ENCODE assay signal across 9 cellular contexts in the genomic region with DNA sequence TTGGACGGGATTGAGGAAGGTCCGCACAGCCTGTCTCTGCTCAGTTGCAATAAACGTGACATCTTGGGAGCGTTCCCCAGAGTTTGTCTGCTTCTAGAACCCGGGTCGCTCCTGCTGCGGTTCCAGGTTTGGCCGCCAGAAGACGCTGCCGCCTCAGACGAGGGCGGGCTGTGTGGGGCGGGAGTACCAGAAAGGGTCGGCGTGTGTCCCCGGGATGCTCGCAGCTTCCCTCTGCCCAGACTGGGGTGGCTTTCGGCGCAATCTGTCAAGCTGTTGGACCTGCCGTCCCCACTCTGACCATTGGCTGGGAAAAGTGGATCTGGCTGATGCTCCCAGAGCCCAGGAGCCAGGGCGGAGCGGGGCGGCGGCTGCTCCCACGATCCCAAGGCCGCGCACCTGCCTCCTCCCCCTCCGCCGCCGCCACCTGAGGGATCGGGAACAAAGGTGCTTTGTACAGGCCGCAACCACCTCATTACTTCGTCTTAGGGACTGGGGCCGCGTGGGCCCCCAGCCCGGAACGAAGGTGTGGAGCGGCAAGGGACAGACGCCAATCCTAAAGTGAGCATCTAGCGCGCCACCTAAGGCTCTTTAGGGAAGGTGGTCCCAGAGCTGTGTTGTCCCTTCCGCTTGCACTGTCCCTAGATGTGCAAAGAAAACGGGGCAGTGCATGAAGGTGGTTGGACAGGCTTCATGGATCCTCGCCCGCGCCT. TPM values are rescaled to one million over a fixed set of nuclear protein-coding genes. Genes with fewer than 3 reads are reported as not detected.
DNase-seq lines count a peak whose midpoint lies in the region; ATAC-seq and TF ChIP-seq lines count a peak whose summit lies in the region.
"Had no signal": no experiment of that assay in that cellular context is flagged by ENCODE, and none has a peak within 500 bp of the region (broad histone marks: within the 10 kb centered on the region; RNA-seq: fewer than 3 reads in every experiment).

No MANE protein-coding gene starts in this region.

- peaks cover 0 to 26% (median 6%) of the 10 kb centered on the region in 3 donors for H3K36me3 Mint-ChIP-seq in CD8-positive, alpha-beta memory T cell

- no peak overlapping the region for H3K27ac ChIP-seq in CD8-positive, alpha-beta memory T cell (ENCODE audit: low read depth, low read length)
- H3K27ac ChIP-seq in SJCRH30, result no peak overlapping the region
- H3K27ac ChIP-seq in adrenal gland, result peak overlapping the region in 2 of 5 donors; percentile 85 to 94
- no peak overlapping the region for H3K27ac ChIP-seq in iPS-18a (ENCODE audit: low read length)

- H3K9me3 ChIP-seq in CD8-positive, alpha-beta memory T cell (ENCODE audit: low read length), result no peaks in the 10 kb centered on the region
- H3K9me3 ChIP-seq in SJCRH30 (replicated peaks), result no peaks in the 10 kb centered on the region
- no peaks in the 10 kb centered on the region for H3K9me3 ChIP-seq in adrenal gland (replicated peaks in 1 of 3)
- H3K9me3 ChIP-seq in iPS-18a (ENCODE audit: control insufficient read depth, low read depth, low read length), result no peaks in the 10 kb centered on the region

- no peaks in the 10 kb centered on the region for H3K9me3 Mint-ChIP-seq in CD8-positive, alpha-beta memory T cell

- H3K4me3 ChIP-seq in CD8-positive, alpha-beta memory T cell (ENCODE audit: low read length), result peak overlapping the region; percentile 88
- H3K4me3 ChIP-seq in SJCRH30 (peak overlapping the region; percentile 87; the same call in 1 of the 2 replicates), adrenal gland (peak overlapping the region in 1 of 4 donors; percentile 89), iPS-18a (ENCODE audit: low read length) (peak overlapping the region; percentile 89)

- TF ChIP-seq POLR2A in adrenal gland (IDR thresholded peaks at IDR 0.05), result no peak

- H3K4me1 ChIP-seq in CD8-positive, alpha-beta memory T cell (ENCODE audit: insufficient read depth, low read length), result peaks cover 34% of the 10 kb centered on the region
- H3K4me1 ChIP-seq in SJCRH30 (peaks cover 6% of the 10 kb centered on the region), adrenal gland (replicated peaks in 1 of 2) (peaks cover 11 to 36% of the 10 kb centered on the region in 2 donors), iPS-18a (ENCODE audit: control insufficient read depth, low read depth, low read length) (peaks cover 18% of the 10 kb centered on the region)

- CTCF ChIA-PET in CD8-positive, alpha-beta memory T cell (lab: Charles Lee), result interaction anchor here (0.8 to 11.7 kb wide), 11 partner anchors 13 to 108 kb away, joined by 3 to 172 read pairs (median 4); partner anchors contain the start of gene EFNA3

- peak; percentile 12 for ATAC-seq in HG02623 (IDR thresholded peaks at IDR 0.05; ENCODE audit: unreplicated experiment)
- ATAC-seq in GM21619 (IDR thresholded peaks at IDR 0.05; ENCODE audit: unreplicated experiment), result no peak

- peaks cover 23 to 39% (median 33%) of the 10 kb centered on the region in 3 donors for H3K4me1 Mint-ChIP-seq in CD8-positive, alpha-beta memory T cell

- no peaks in the 10 kb centered on the region for H3K27me3 ChIP-seq in CD8-positive, alpha-beta memory T cell (ENCODE audit: insufficient read depth, low read length, poor library complexity, severe bottlenecking)
- H3K27me3 ChIP-seq in SJCRH30 (no peaks in the 10 kb centered on the region), adrenal gland (no peaks in the 10 kb centered on the region), iPS-18a (ENCODE audit: control insufficient read depth, insufficient read depth, low read length) (peaks cover 6% of the 10 kb centered on the region)

- H3K4me3 Mint-ChIP-seq in CD8-positive, alpha-beta memory T cell, result peak overlapping the region; percentile 87 to 97 (median 91)

- POLR2A ChIA-PET in CD8-positive, alpha-beta memory T cell (lab: Charles Lee), result interaction anchor here (1.0 to 3.5 kb wide), 2 partner anchors 22 to 127 kb away, joined by 4 to 15 read pairs; partner anchors contain the start of gene PMVK

- H3K27ac Mint-ChIP-seq in CD8-positive, alpha-beta memory T cell, result peak overlapping the region in 4 of 8 donors; percentile 17 to 88 (median 80)

- H3K27me3 Mint-ChIP-seq in CD8-positive, alpha-beta memory T cell, result no peaks in the 10 kb centered on the region

- 4 to 9% (median 8%) methylated on average over 18 to 46 of the region's 46 CpGs for WGBS in adrenal gland, 4 donors

- H3K36me3 ChIP-seq in CD8-positive, alpha-beta memory T cell (ENCODE audit: insufficient read depth, low read length), result no peaks in the 10 kb centered on the region
- H3K36me3 ChIP-seq in SJCRH30, result no peaks in the 10 kb centered on the region; the same call in 1 of the 2 replicates
- H3K36me3 ChIP-seq in adrenal gland (replicated peaks in 1 of 2), result peaks cover 0 to 10% of the 10 kb centered on the region in 2 donors
- H3K36me3 ChIP-seq in iPS-18a (ENCODE audit: control insufficient read depth, low read depth, low read length), result peaks cover 9% of the 10 kb centered on the region

- intact Hi-C loops in adrenal gland (cut with DNase I), result loop anchor here in 1 of 2 donors (2.0 to 5.0 kb wide), 2 partner anchors 22 to 156 kb away; no protein-coding TSS in a partner anchor

- peak; percentile 37 to 76 (median 53) for DNase-seq in CD8-positive, alpha-beta memory T cell
- no peak for DNase-seq in SJCRH30
- DNase-seq in adrenal gland, result peak; percentile 55 to 83 (median 76)
- peak in 3 of 4 experiments; percentile 54 to 79 (median 61) for DNase-seq in stimulated activated CD4-positive, alpha-beta T cell treated with anti-CD3 and anti-CD28 coated beads, Interleukin-1b, Interleukin-23, amount 100 ng/mL, for 24 hours (ENCODE audit: low read depth in 4 of 4, low spot score in 1 of 4)
- DNase-seq in superior temporal gyrus (ENCODE audit: extremely low spot score), result no peak

- H3K9ac ChIP-seq in iPS-18a (ENCODE audit: low read length), result no peak overlapping the region

- TF ChIP-seq CTCF in adrenal gland (IDR thresholded peaks at IDR 0.05), result peak; percentile 74 to 89 (median 84)

RNA-seq across cellular contexts. Expression of gene EFNA4, which starts 0.7 kb away (rescaled TPM):
- 1 to 10 TPM; 3.4 to 3.7 TPM for total RNA-seq in CD8-positive, alpha-beta memory T cell
- 3.0 TPM for polyA plus RNA-seq in CD8-positive, alpha-beta memory T cell
- 15.3 and 17.8 TPM in 2 replicates for total RNA-seq in SJCRH30 (2014; rRNA removed; shearing (Covaris generic))
- 10 to 100 TPM in 4 of 8 donors, 1 to 10 TPM in 4; 3.5 to 25.7 (median 11.2) TPM for total RNA-seq in adrenal gland
- 10 to 100 TPM; 10.0 to 23.5 (median 12.1) TPM for polyA plus RNA-seq in adrenal gland

RNA-seq across cellular contexts. Expression of gene ADAM15, which starts 11.7 kb away (rescaled TPM):
- total RNA-seq in CD8-positive, alpha-beta memory T cell, result 10 to 100 TPM; 34.5 to 36.9 TPM
- polyA plus RNA-seq in CD8-positive, alpha-beta memory T cell, result 15.3 TPM
- total RNA-seq in SJCRH30 (2014; rRNA removed; shearing (Covaris generic)), result 16.9 and 18.3 TPM in 2 replicates
- total RNA-seq in adrenal gland, result 10 to 100 TPM; 41.9 to 84.2 (median 59.3) TPM
- polyA plus RNA-seq in adrenal gland, result 100 to 1,000 TPM in 2 of 3 donors, 10 to 100 TPM in 1; 16.1 to 269 (median 240) TPM

RNA-seq across cellular contexts. Expression of gene EFNA3, which starts 15.8 kb away (rescaled TPM):
- total RNA-seq in CD8-positive, alpha-beta memory T cell, result 1 to 10 TPM in 1 of 2 experiments, under 1 TPM in 1; 0.94 to 1.4 TPM
- 1.0 TPM for polyA plus RNA-seq in CD8-positive, alpha-beta memory T cell
- total RNA-seq in SJCRH30 (2014; rRNA removed; shearing (Covaris generic)), result 3.5 and 4.2 TPM in 2 replicates
- 1 to 10 TPM; 1.4 to 6.6 (median 2.7) TPM for total RNA-seq in adrenal gland
- 1 to 10 TPM; 2.8 to 4.0 (median 3.7) TPM for polyA plus RNA-seq in adrenal gland

RNA-seq across cellular contexts. Expression of gene DCST1, which starts 29.2 kb away (rescaled TPM):
- not detected for total RNA-seq in CD8-positive, alpha-beta memory T cell
- not detected for polyA plus RNA-seq in CD8-positive, alpha-beta memory T cell
- not detected in 2 replicates for total RNA-seq in SJCRH30 (2014; rRNA removed; shearing (Covaris generic))
- total RNA-seq in adrenal gland, result not detected
- not detected for polyA plus RNA-seq in adrenal gland
- total RNA-seq: NCI-H460 had no signal

RNA-seq across cellular contexts. Expression of gene DCST2, which starts 29.3 kb away (rescaled TPM):
- total RNA-seq in CD8-positive, alpha-beta memory T cell, result under 1 TPM; 0.09 to 0.16 TPM
- not detected for polyA plus RNA-seq in CD8-positive, alpha-beta memory T cell
- not detected in 2 replicates for total RNA-seq in SJCRH30 (2014; rRNA removed; shearing (Covaris generic))
- total RNA-seq in adrenal gland, result 1 to 10 TPM in 3 of 8 donors, under 1 TPM in 3, not detected in 2; 0.14 to 2.4 (median 1.1) TPM
- polyA plus RNA-seq in adrenal gland, result 10 to 100 TPM in 1 of 3 donors, 1 to 10 TPM in 1, under 1 TPM in 1; 0.24 to 15.2 (median 8.5) TPM

Comparison
In these comparisons a context has a peak if more than half of its experiments do, and no peak if none do; other contexts are left out.
1. DNase-seq: peak in CD8-positive, alpha-beta memory T cell (5 of 5), adrenal gland (7 of 7) and stimulated activated CD4-positive, alpha-beta T cell treated with anti-CD3 and anti-CD28 coated beads, Interleukin-1b, Interleukin-23, amount 100 ng/mL, for 24 hours (3 of 4); none in SJCRH30 (0 of 2) and superior temporal gyrus (single experiment).